Comparison of ENCODE assay signal across 15 cellular contexts in genomic region chr3:77815467-77815866, GRCh38.
A peak's percentile ranks its signal among the peaks of the same experiment; 100 is the strongest.
DNase-seq lines count a peak whose midpoint lies in the region; ATAC-seq and TF ChIP-seq lines count a peak whose summit lies in the region.
"Had no signal": no experiment of that assay in that cellular context is flagged by ENCODE, and none has a peak within 500 bp of the region (broad histone marks: within the 10 kb centered on the region; RNA-seq: fewer than 3 reads in every experiment).

No MANE protein-coding gene starts in this region.

- no peaks in the 10 kb centered on the region for H4K20me1 ChIP-seq in OCI-LY1 (ENCODE audit: insufficient read depth, low read length)

- no peaks in the 10 kb centered on the region for H3K9me2 ChIP-seq in OCI-LY1 (ENCODE audit: low read depth, low read length)

- no peak overlapping the region for H3K27ac ChIP-seq in 22Rv1
- H3K27ac ChIP-seq in OCI-LY1 (ENCODE audit: low read depth, low read length, poor library complexity, severe bottlenecking) = no peak overlapping the region
- H3K27ac ChIP-seq: coronary artery, gastroesophageal sphincter had no signal

- no peak overlapping the region for H3K9ac ChIP-seq in OCI-LY1 (ENCODE audit: low read length)

- peak; percentile 31 for DNase-seq in ELF-1 (ENCODE audit: low read depth, low spot score)
- peak; percentile 18 for DNase-seq in epithelial cell of esophagus (ENCODE audit: low read depth)
- DNase-seq in hepatic stellate cell (ENCODE audit: low spot score) = no peak
- DNase-seq: activated CD4-positive, alpha-beta T cell treated with anti-CD3 and anti-CD28 coated beads for 4 hours; activated naive CD4-positive, alpha-beta T cell treated with Interleukin-2 at 50 U/mL for 16 hours; CD4-positive, CD25-positive, alpha-beta regulatory T cell; NCI-H187; SHP77 treated with DMSO at 0.1 percent for 48 hours had no signal

- H3K4me2 ChIP-seq in OCI-LY1 (ENCODE audit: low read length) = no peak overlapping the region

- no peak overlapping the region for H2AFZ ChIP-seq in OCI-LY1 (ENCODE audit: low read length)

- no peaks in the 10 kb centered on the region for H3F3A ChIP-seq in OCI-LY1 (ENCODE audit: insufficient read depth, low read length)

- no peaks in the 10 kb centered on the region for H3K36me3 ChIP-seq in OCI-LY1 (ENCODE audit: insufficient read depth, low read length)
- H3K36me3 ChIP-seq: gastroesophageal sphincter had no signal

- H3K27me3 ChIP-seq in OCI-LY1 (ENCODE audit: insufficient read depth, low read length) = no peaks in the 10 kb centered on the region
- H3K27me3 ChIP-seq: gastroesophageal sphincter had no signal

- ATAC-seq in GM18873 (IDR thresholded peaks at IDR 0.05; ENCODE audit: low FRiP score, unreplicated experiment) (no peak), GM21526 (IDR thresholded peaks at IDR 0.05; ENCODE audit: low FRiP score, unreplicated experiment) (no peak), HG03354 (IDR thresholded peaks at IDR 0.05; ENCODE audit: poor library complexity, severe bottlenecking, unreplicated experiment) (no peak)
- ATAC-seq: gastroesophageal sphincter had no signal

- H3K4me3 ChIP-seq in OCI-LY1 (ENCODE audit: low read depth, low read length, poor library complexity, severe bottlenecking) = no peak overlapping the region
- H3K4me3 ChIP-seq in epithelial cell of esophagus (ENCODE audit: low read length) = no peak overlapping the region
- H3K4me3 ChIP-seq: coronary artery, gastroesophageal sphincter had no signal

- TF ChIP-seq CTCF in 22Rv1 (IDR thresholded peaks at IDR 0.05) = peak; percentile 27
- peak; percentile 45; the same call in 1 of the 2 replicates for TF ChIP-seq CTCF in OCI-LY1 (IDR thresholded peaks at IDR 0.05; ENCODE audit: low read length)
- TF ChIP-seq CTCF in epithelial cell of esophagus (IDR thresholded peaks at IDR 0.05; ENCODE audit: insufficient read depth, low read depth, low read length, missing control alignments) = peak; percentile 41

- H3K9me3 ChIP-seq in OCI-LY1 (ENCODE audit: low read length) = no peaks in the 10 kb centered on the region
- H3K9me3 ChIP-seq: gastroesophageal sphincter had no signal

- H3K79me2 ChIP-seq in OCI-LY1 (ENCODE audit: insufficient read depth, low read length) = no peaks in the 10 kb centered on the region

- H3K4me1 ChIP-seq in OCI-LY1 (ENCODE audit: insufficient read depth, low read length, severe bottlenecking) = no peaks in the 10 kb centered on the region
- H3K4me1 ChIP-seq: gastroesophageal sphincter had no signal
